15 cellular contexts compared by ENCODE assay signal in the genomic region with DNA sequence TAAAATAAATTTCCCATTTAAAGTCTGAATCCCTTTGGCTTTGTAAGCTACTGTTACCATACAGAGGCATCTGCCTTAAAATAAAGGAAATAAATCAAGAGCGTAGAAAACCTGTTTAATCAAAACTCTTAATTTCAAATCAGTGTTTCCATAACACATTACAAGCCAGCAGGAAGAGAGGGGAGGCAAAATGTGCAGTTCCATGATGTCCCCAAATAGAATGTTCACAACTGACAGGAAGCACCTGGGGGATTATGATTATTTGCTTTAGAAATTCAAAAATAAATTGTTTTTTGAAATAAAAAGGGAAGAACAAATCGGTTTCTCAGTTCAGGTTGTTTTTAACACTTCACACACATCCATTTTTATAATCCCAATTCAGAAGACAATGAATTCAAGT. TPM values are rescaled to one million over a fixed set of nuclear protein-coding genes. Genes with fewer than 3 reads are reported as not detected.
A peak's percentile ranks its signal among the peaks of the same experiment; 100 is the strongest.
DNase-seq lines count a peak whose midpoint lies in the region; FAIRE-seq and TF ChIP-seq lines count a peak whose summit lies in the region.
"Had no signal": no experiment of that assay in that cellular context is flagged by ENCODE, and none has a peak within 500 bp of the region (broad histone marks: within the 10 kb centered on the region; RNA-seq: fewer than 3 reads in every experiment).

No MANE protein-coding gene starts in this region.

- no peak for TF ChIP-seq POLR2A in suprapubic skin (IDR thresholded peaks at IDR 0.05)

- H3K27me3 ChIP-seq in OCI-LY3 (ENCODE audit: low read depth, low read length), result no peaks in the 10 kb centered on the region
- H3K27me3 ChIP-seq in suprapubic skin, result peaks cover 8% of the 10 kb centered on the region

- no peaks in the 10 kb centered on the region for H3K9me3 ChIP-seq in OCI-LY3 (ENCODE audit: insufficient read depth, low read length)
- no peaks in the 10 kb centered on the region for H3K9me3 ChIP-seq in kidney (ENCODE audit: control insufficient read depth in 1 of 2, low read length in 2 of 2)
- no peaks in the 10 kb centered on the region for H3K9me3 ChIP-seq in suprapubic skin

- no peak for FAIRE-seq in kidney (lab: Jason Lieb, UNC)

- intact Hi-C loops in kidney (cut with DNase I), result no loop called here

- peak overlapping the region; percentile 64 for H3K4me2 ChIP-seq in OCI-LY3 (ENCODE audit: low read length)

- H3K27ac ChIP-seq in OCI-LY3 (ENCODE audit: low read length), result no peak overlapping the region
- H3K27ac ChIP-seq in kidney (ENCODE audit: low read depth in 2 of 2, low read length in 2 of 2), result peak overlapping the region; percentile 9 to 90
- H3K27ac ChIP-seq in suprapubic skin, result no peak overlapping the region
- H3K27ac ChIP-seq: 22Rv1 had no signal

- no peak overlapping the region for H2AFZ ChIP-seq in OCI-LY3 (ENCODE audit: low read depth, low read length)

- H3K36me3 ChIP-seq in OCI-LY3 (replicated peaks; ENCODE audit: low read depth, low read length), result no peaks in the 10 kb centered on the region
- H3K36me3 ChIP-seq in kidney (ENCODE audit: control insufficient read depth in 1 of 2, insufficient read depth in 2 of 2, low read length in 2 of 2), result no peaks in the 10 kb centered on the region
- no peaks in the 10 kb centered on the region for H3K36me3 ChIP-seq in suprapubic skin

- H4K20me1 ChIP-seq in OCI-LY3 (ENCODE audit: insufficient read depth, low read length), result no peaks in the 10 kb centered on the region

- DNase-seq in DMS79 treated with DMSO at 0.1 percent for 48 hours (lab: John Stamatoyannopoulos, UW) (peak; percentile 19), DMS79 (lab: John Stamatoyannopoulos, UW) (no peak), kidney (no peak), suprapubic skin (ENCODE audit: low spot score in 2 of 2) (no peak), GF-D8 (lab: John Stamatoyannopoulos, UW) (no peak), AG08396 (ENCODE audit: low spot score) (no peak), Ammon's horn (ENCODE audit: low spot score) (no peak)
- DNase-seq: activated CD4-positive, alpha-beta T cell treated with anti-CD3 and anti-CD28 coated beads, Interleukin-2, amount 50 U/mL, for 4 hours; aorta; dorsolateral prefrontal cortex; NCI-H146; NCI-H510A; stimulated activated CD4-positive, alpha-beta T cell treated with anti-CD3 and anti-CD28 coated beads, Interleukin-4, amount 100 ng/mL, for 1 hour had no signal

- no peaks in the 10 kb centered on the region for H3K79me2 ChIP-seq in OCI-LY3 (ENCODE audit: low read length)

- H3K9ac ChIP-seq in OCI-LY3 (ENCODE audit: low read length) (no peak overlapping the region; the same call in 1 of the 2 replicates), kidney (ENCODE audit: low read length in 2 of 2) (peak overlapping the region; percentile 42 to 83)

- TF ChIP-seq EP300 in suprapubic skin (IDR thresholded peaks at IDR 0.05), result no peak

- TF ChIP-seq CTCF in OCI-LY3 (IDR thresholded peaks at IDR 0.05; ENCODE audit: low read depth, low read length) (no peak), kidney (IDR thresholded peaks at IDR 0.05; ENCODE audit: borderline replicate concordance, extremely low read depth, insufficient read depth) (no peak), suprapubic skin (IDR thresholded peaks at IDR 0.05) (no peak)

- H3K4me1 ChIP-seq in OCI-LY3 (ENCODE audit: low read length) (peaks cover 26% of the 10 kb centered on the region), kidney (ENCODE audit: control insufficient read depth in 1 of 2, insufficient read depth in 1 of 2, low read depth in 1 of 2, low read length in 2 of 2) (peaks cover 3 to 5% of the 10 kb centered on the region in 2 donors), suprapubic skin (peaks cover 14% of the 10 kb centered on the region)

- H3K4me3 ChIP-seq in OCI-LY3 (ENCODE audit: low read length), result peak overlapping the region; percentile 38; the same call in 1 of the 2 replicates
- peak overlapping the region in 1 of 2 donors; percentile 36 for H3K4me3 ChIP-seq in kidney (ENCODE audit: low read length in 2 of 2)
- H3K4me3 ChIP-seq in suprapubic skin, result peak overlapping the region; percentile 8

- 75% methylated on average over 2 of the region's 2 CpGs for WGBS in suprapubic skin

RNA-seq across cellular contexts. Expression of a gene that starts 21.4 kb away (rescaled TPM):
- 25.7 TPM for total RNA-seq in kidney
- polyA plus RNA-seq in kidney (ENCODE audit: insufficient read depth, low read depth, low replicate concordance), result 32.2 TPM
- total RNA-seq in suprapubic skin, result 10 to 100 TPM in 2 of 4 donors, 1 to 10 TPM in 2; 6.6 to 16.7 (median 10.2) TPM

Comparison
In these comparisons a context has a peak if more than half of its experiments do, and no peak if none do; other contexts are left out.
1. H3K27ac ChIP-seq: peak in kidney (2 of 2); none in OCI-LY3 (single experiment) and suprapubic skin (single experiment).